ENCODE assay signal across 9 cellular contexts in genomic region chr14:76937181-76938091, GRCh38.
DNase-seq lines count a peak whose midpoint lies in the region; ATAC-seq and TF ChIP-seq lines count a peak whose summit lies in the region.
"Had no signal": no experiment of that assay in that cellular context is flagged by ENCODE, and none has a peak within 500 bp of the region (broad histone marks: within the 10 kb centered on the region; RNA-seq: fewer than 3 reads in every experiment).

No MANE protein-coding gene starts in this region.

- peak overlapping the region; percentile 61 for H3K9ac ChIP-seq in adipocyte (ENCODE audit: low read length)

- no peaks in the 10 kb centered on the region for H3K27me3 ChIP-seq in adipocyte (replicated peaks; ENCODE audit: control insufficient read depth, insufficient read depth, low read length)
- no peaks in the 10 kb centered on the region for H3K27me3 ChIP-seq in hepatocyte
- H3K27me3 ChIP-seq in tibial artery, result no peaks in the 10 kb centered on the region

- H3K9me3 ChIP-seq in adipocyte (ENCODE audit: control insufficient read depth, low read length) (no peaks in the 10 kb centered on the region), hepatocyte (ENCODE audit: low read depth) (no peaks in the 10 kb centered on the region), tibial artery (no peaks in the 10 kb centered on the region)

- H4K20me1 ChIP-seq in hepatocyte (ENCODE audit: insufficient read depth, poor library complexity, severe bottlenecking), result no peaks in the 10 kb centered on the region

- no peaks in the 10 kb centered on the region for H3K9me2 ChIP-seq in hepatocyte (replicated peaks; ENCODE audit: insufficient read depth)

- no peak for ATAC-seq in GM18909 (IDR thresholded peaks at IDR 0.05; ENCODE audit: poor library complexity, unreplicated experiment)
- no peak for ATAC-seq in HG02798 (IDR thresholded peaks at IDR 0.05; ENCODE audit: poor library complexity, unreplicated experiment)

- no peaks in the 10 kb centered on the region for H3K79me2 ChIP-seq in hepatocyte

- H3K4me2 ChIP-seq in hepatocyte, result peak overlapping the region; percentile 22

- H3K36me3 ChIP-seq in adipocyte (ENCODE audit: control insufficient read depth, insufficient read depth, low read length, severe bottlenecking) (no peaks in the 10 kb centered on the region), hepatocyte (replicated peaks; ENCODE audit: insufficient read depth, low read depth) (no peaks in the 10 kb centered on the region), tibial artery (no peaks in the 10 kb centered on the region)

- intact Hi-C loops in tibial artery (cut with DNase I; ENCODE audit: low total_unique reads), result no loop called here

- peak overlapping the region; percentile 75 for H3K27ac ChIP-seq in hepatocyte
- H3K27ac ChIP-seq in tibial artery, result peak overlapping the region; percentile 26 to 50

- TF ChIP-seq CTCF in hepatocyte (IDR thresholded peaks at IDR 0.05; ENCODE audit: poor library complexity), result no peak
- no peak for TF ChIP-seq CTCF in tibial artery (IDR thresholded peaks at IDR 0.05)

- H3K4me1 ChIP-seq in adipocyte (ENCODE audit: control insufficient read depth, insufficient read depth, low read length), result peaks cover 22% of the 10 kb centered on the region
- peaks cover 25% of the 10 kb centered on the region for H3K4me1 ChIP-seq in hepatocyte (ENCODE audit: insufficient read depth)
- peaks cover 0 to 36% (median 25%) of the 10 kb centered on the region in 4 donors for H3K4me1 ChIP-seq in tibial artery

- WGBS in hepatocyte (ENCODE audit: low lambda C conversion rate, missing lambda C conversion rate), result 42% methylated on average over 15 of the region's 15 CpGs

- H3K4me3 ChIP-seq in adipocyte (ENCODE audit: low read length), result no peak overlapping the region
- no peak overlapping the region for H3K4me3 ChIP-seq in hepatocyte
- H3K4me3 ChIP-seq in tibial artery, result no peak overlapping the region

- DNase-seq in NCI-H128 (lab: John Stamatoyannopoulos, UW; ENCODE audit: unreplicated experiment) (peak; percentile 38), adipocyte (ENCODE audit: low read depth) (peak; percentile 92), hepatocyte (ENCODE audit: low spot score) (peak; percentile 86), tibial artery (peak; percentile 50 to 83), LoVo (ENCODE audit: low spot score) (no peak)
- DNase-seq: activated CD8-positive, alpha-beta memory T cell treated with anti-CD3 and anti-CD28 coated beads, Interleukin-2, amount 50 U/mL, for 48 hours; small intestine had no signal

- no peak overlapping the region for H2AFZ ChIP-seq in hepatocyte
